ENCODE assay signal across 25 cellular contexts in genomic region chr1:188719735-188720134, GRCh38.
"Had no signal": no experiment of that assay in that cellular context is flagged by ENCODE, and none has a peak within 500 bp of the region (broad histone marks: within the 10 kb centered on the region; RNA-seq: fewer than 3 reads in every experiment).

No MANE protein-coding gene starts in this region.

- H3K27ac Mint-ChIP-seq: activated naive CD8-positive, alpha-beta T cell; activated T-helper 2 cell treated with anti-CD3 and anti-CD28 coated beads, Interferon-gamma antibody, Interleukin-2, Interleukin-4, amounts not matched to agents 10 μg/mL and 5 μg/mL and 100 μg/mL, durations not matched to agents 14 hours and 24 hours and 36 hours; effector memory CD8-positive, alpha-beta T cell; mesothelial cell of epicardium; naive thymus-derived CD8-positive, alpha-beta T cell; type B pancreatic cell; WTC11 had no signal

- H3K27me3 Mint-ChIP-seq: activated naive CD8-positive, alpha-beta T cell; effector memory CD8-positive, alpha-beta T cell; naive thymus-derived CD8-positive, alpha-beta T cell; type B pancreatic cell had no signal

- H3K9me3 Mint-ChIP-seq: mesothelial cell of epicardium, type B pancreatic cell, WTC11 had no signal

- H3K27ac ChIP-seq: colonic mucosa, dorsolateral prefrontal cortex, esophagus muscularis mucosa, left ventricle myocardium inferior, sigmoid colon, testis had no signal

- H3K4me3 Mint-ChIP-seq: activated naive CD8-positive, alpha-beta T cell; activated T-cell treated with anti-CD3 and anti-CD28 coated beads, Interleukin-2, amount 50 U/mL, for 4 hours; effector memory CD8-positive, alpha-beta T cell; mesothelial cell of epicardium; naive thymus-derived CD8-positive, alpha-beta T cell; type B pancreatic cell; WTC11 had no signal

- H3K36me3 ChIP-seq: colonic mucosa, esophagus muscularis mucosa, left ventricle myocardium inferior, sigmoid colon had no signal

- H3K27me3 ChIP-seq: colonic mucosa, dorsolateral prefrontal cortex, esophagus muscularis mucosa, sigmoid colon, testis had no signal

- FAIRE-seq: astrocyte, endothelial cell of umbilical vein, frontal cortex had no signal

- H3K4me1 ChIP-seq: colonic mucosa, esophagus muscularis mucosa, left ventricle myocardium inferior, sigmoid colon, testis had no signal

- H3K4me3 ChIP-seq: colonic mucosa, dorsolateral prefrontal cortex, esophagus muscularis mucosa, left ventricle myocardium inferior, sigmoid colon, smooth muscle cell, testis had no signal

- H3K4me1 Mint-ChIP-seq: mesothelial cell of epicardium; naive thymus-derived CD8-positive, alpha-beta T cell; WTC11 had no signal

- H3K36me3 Mint-ChIP-seq: activated naive CD8-positive, alpha-beta T cell; mesothelial cell of epicardium; naive thymus-derived CD8-positive, alpha-beta T cell; type B pancreatic cell; WTC11 had no signal

- DNase-seq: activated CD4-positive, alpha-beta T cell treated with anti-CD3 and anti-CD28 coated beads, Interleukin-2, amount 50 U/mL, for 4 hours; activated CD8-positive, alpha-beta memory T cell treated with anti-CD3 and anti-CD28 coated beads, Interleukin-2, amount 50 U/mL, for 48 hours; activated naive CD4-positive, alpha-beta T cell; activated T-cell treated with anti-CD3 and anti-CD28 coated beads, Interleukin-2, amount 50 U/mL, for 4 hours; colonic mucosa; dorsolateral prefrontal cortex; effector memory CD8-positive, alpha-beta T cell; glutamatergic neuron; hippocampal formation; left ventricle myocardium inferior; naive thymus-derived CD8-positive, alpha-beta T cell; sigmoid colon; stimulated activated CD4-positive, alpha-beta T cell treated with anti-CD3 and anti-CD28 coated beads, Interleukin-4, amount 100 ng/mL, for 1 hour; stimulated activated naive CD4-positive, alpha-beta T cell; testis had no signal

- H3K4me2 ChIP-seq: smooth muscle cell had no signal

- H3K9me3 ChIP-seq: colonic mucosa, esophagus muscularis mucosa, left ventricle myocardium inferior, sigmoid colon, testis had no signal
